28 cellular contexts compared by ENCODE assay signal in genomic region chr6:37201726-37202125, GRCh38. TPM values are rescaled to one million over a fixed set of nuclear protein-coding genes. Genes with fewer than 3 reads are reported as not detected.
DNase-seq lines count a peak whose midpoint lies in the region; ATAC-seq and TF ChIP-seq lines count a peak whose summit lies in the region.
"Had no signal": no experiment of that assay in that cellular context is flagged by ENCODE, and none has a peak within 500 bp of the region (broad histone marks: within the 10 kb centered on the region; RNA-seq: fewer than 3 reads in every experiment).

No MANE protein-coding gene starts in this region.

- no peak for ATAC-seq in CD8-positive, alpha-beta T cell
- ATAC-seq in WTC11 (peak; percentile 22; the same call in 1 of the 2 replicates), left colon (peak; percentile 8), GM21390 (IDR thresholded peaks at IDR 0.05; ENCODE audit: unreplicated experiment) (no peak), GM21619 (IDR thresholded peaks at IDR 0.05; ENCODE audit: unreplicated experiment) (no peak)
- ATAC-seq: heart right ventricle had no signal

- no peaks in the 10 kb centered on the region for H3K27me3 ChIP-seq in BLaER1 treated with 17β-estradiol and CSF1 and Interleukin-3, amounts not matched to agents 10 nM and 100 nM
- no peaks in the 10 kb centered on the region for H3K27me3 ChIP-seq in CD8-positive, alpha-beta T cell (ENCODE audit: insufficient read depth, low read length)
- H3K27me3 ChIP-seq: BLaER1, brain microvascular endothelial cell, dorsolateral prefrontal cortex, upper lobe of left lung had no signal

- H3K4me3 Mint-ChIP-seq in CD8-positive, alpha-beta T cell: no peak overlapping the region
- H3K4me3 Mint-ChIP-seq in WTC11: no peak overlapping the region
- H3K4me3 Mint-ChIP-seq: mesothelial cell of epicardium had no signal

- H3K9me3 ChIP-seq in BLaER1 treated with 17β-estradiol and CSF1 and Interleukin-3, amounts not matched to agents 10 nM and 100 nM (replicated peaks in 1 of 11): no peaks in the 10 kb centered on the region
- H3K9me3 ChIP-seq in CD8-positive, alpha-beta T cell (ENCODE audit: low read length): no peaks in the 10 kb centered on the region
- H3K9me3 ChIP-seq: BLaER1, esophagus squamous epithelium, heart right ventricle, upper lobe of left lung had no signal

- DNase-seq in CD8-positive, alpha-beta T cell: no peak
- DNase-seq in WTC11 (ENCODE audit: low spot score): no peak
- DNase-seq in left colon: no peak
- no peak for DNase-seq in dermis blood vessel endothelial cell
- DNase-seq: activated CD4-positive, CD25-positive, alpha-beta regulatory T cell treated with anti-CD3 and anti-CD28 coated beads, Interleukin-2, amount 50 U/mL, for 72 hours; activated naive CD4-positive, alpha-beta T cell treated with anti-CD3 and anti-CD28 coated beads, Interleukin-2, amount 50 U/mL, for 16 hours; amygdala; brain microvascular endothelial cell; dorsolateral prefrontal cortex; esophagus squamous epithelium; foreskin melanocyte; GDM1; heart right ventricle; NCI-H1092 treated with DMSO at 0.1 percent for 48 hours; NCI-H1694 treated with DMSO at 0.1 percent for 48 hours; NCI-H446 treated with DMSO at 0.1 percent for 48 hours; NCI-H774; nucleus accumbens; stimulated activated CD4-positive, alpha-beta T cell treated with anti-CD3 and anti-CD28 coated beads, Interleukin-15, amount 100 ng/mL, for 24 hours; stimulated activated CD4-positive, alpha-beta T cell treated with anti-CD3 and anti-CD28 coated beads, Interleukin-4, amount 100 ng/mL, for 4 hours; upper lobe of left lung had no signal

- POLR2A ChIA-PET in CD8-positive, alpha-beta T cell (lab: Charles Lee): interaction anchor here (1.3 kb wide), 1 partner anchor 26 kb away, joined by 3 read pairs; no protein-coding TSS in a partner anchor
- POLR2A ChIA-PET in WTC11 (lab: Charles Lee): interaction anchor here (1.0 kb wide), 1 partner anchor 31 kb away, joined by 3 read pairs; no protein-coding TSS in a partner anchor

- H3K36me3 Mint-ChIP-seq in CD8-positive, alpha-beta T cell: no peaks in the 10 kb centered on the region
- no peaks in the 10 kb centered on the region for H3K36me3 Mint-ChIP-seq in WTC11
- H3K36me3 Mint-ChIP-seq: mesothelial cell of epicardium had no signal

- no peaks in the 10 kb centered on the region for H3K9me3 Mint-ChIP-seq in CD8-positive, alpha-beta T cell
- H3K9me3 Mint-ChIP-seq in WTC11: no peaks in the 10 kb centered on the region

- no peaks in the 10 kb centered on the region for H3K27me3 Mint-ChIP-seq in CD8-positive, alpha-beta T cell (ENCODE audit: low read depth)
- no peaks in the 10 kb centered on the region; the same call in 1 of the 2 replicates for H3K27me3 Mint-ChIP-seq in WTC11 (ENCODE audit: low read depth)

- H3K4me1 ChIP-seq in BLaER1 treated with 17β-estradiol and CSF1 and Interleukin-3, amounts not matched to agents 10 nM and 100 nM: peaks cover 20 to 70% (median 41%) of the 10 kb centered on the region in 10 experiments
- H3K4me1 ChIP-seq in CD8-positive, alpha-beta T cell (ENCODE audit: insufficient read depth, low read length): peaks cover 33% of the 10 kb centered on the region

- no peak overlapping the region for H3K4me3 ChIP-seq in BLaER1 treated with 17β-estradiol and CSF1 and Interleukin-3, amounts not matched to agents 10 nM and 100 nM
- no peak overlapping the region for H3K4me3 ChIP-seq in CD8-positive, alpha-beta T cell (ENCODE audit: low read depth, low read length)
- H3K4me3 ChIP-seq: BLaER1, dorsolateral prefrontal cortex, esophagus squamous epithelium, heart right ventricle, upper lobe of left lung had no signal

- peak overlapping the region; percentile 49 for H3K27ac Mint-ChIP-seq in CD8-positive, alpha-beta T cell
- no peak overlapping the region for H3K27ac Mint-ChIP-seq in WTC11
- H3K27ac Mint-ChIP-seq: mesothelial cell of epicardium, progenitor cell of endocrine pancreas had no signal

- peaks cover 35% of the 10 kb centered on the region for H3K4me1 Mint-ChIP-seq in CD8-positive, alpha-beta T cell (ENCODE audit: low read depth)
- no peaks in the 10 kb centered on the region for H3K4me1 Mint-ChIP-seq in WTC11

- peak overlapping the region in 7 of 11 experiments; percentile 10 to 63 (median 41); a peak in 13 of 22 replicates for H3K4me2 ChIP-seq in BLaER1 treated with 17β-estradiol and CSF1 and Interleukin-3, amounts not matched to agents 10 nM and 100 nM

- intact Hi-C loops in CD8-positive, alpha-beta T cell (cut with DNase I, micrococcal nuclease): no loop called here
- intact Hi-C loops in left colon (cut with DNase I, micrococcal nuclease): loop anchor here in 1 of 2 donors (10.0 kb wide), 2 partner anchors 177 to 437 kb away; no protein-coding TSS in a partner anchor

- CTCF ChIA-PET in CD8-positive, alpha-beta T cell (lab: Charles Lee): interaction anchor here (0.8 to 17.8 kb wide), 5 partner anchors 8 to 178 kb away, joined by 3 to 785 read pairs (median 11); partner anchors contain the start of gene PIM1
- CTCF ChIA-PET in WTC11 (lab: Charles Lee): interaction anchor here (0.7 to 20.2 kb wide), 4 partner anchors 8 to 224 kb away, joined by 3 to 537 read pairs (median 5); no protein-coding TSS in a partner anchor

- TF ChIP-seq CTCF in CD8-positive, alpha-beta T cell (IDR thresholded peaks at IDR 0.05): no peak
- no peak for TF ChIP-seq CTCF in WTC11 (IDR thresholded peaks at IDR 0.05)

- H3K36me3 ChIP-seq in BLaER1 treated with 17β-estradiol and CSF1 and Interleukin-3, amounts not matched to agents 10 nM and 100 nM: no peaks in the 10 kb centered on the region
- no peaks in the 10 kb centered on the region for H3K36me3 ChIP-seq in CD8-positive, alpha-beta T cell (ENCODE audit: insufficient read depth, low read length)
- H3K36me3 ChIP-seq: BLaER1, brain microvascular endothelial cell, esophagus squamous epithelium, heart right ventricle, upper lobe of left lung had no signal

- H3K9ac ChIP-seq in BLaER1 treated with 17β-estradiol and CSF1 and Interleukin-3, amounts not matched to agents 10 nM and 100 nM: no peak overlapping the region; a peak in 1 of 22 replicates
- H3K9ac ChIP-seq: BLaER1 had no signal

- no peak overlapping the region for H3K27ac ChIP-seq in BLaER1 treated with 17β-estradiol and CSF1 and Interleukin-3, amounts not matched to agents 10 nM and 100 nM
- H3K27ac ChIP-seq in CD8-positive, alpha-beta T cell (ENCODE audit: low read depth, low read length): no peak overlapping the region
- H3K27ac ChIP-seq: BLaER1, brain microvascular endothelial cell, dorsolateral prefrontal cortex, esophagus squamous epithelium, heart right ventricle, RWPE1, upper lobe of left lung had no signal

- no peaks in the 10 kb centered on the region for H4K20me1 ChIP-seq in BLaER1 treated with 17β-estradiol and CSF1 and Interleukin-3, amounts not matched to agents 10 nM and 100 nM
- H4K20me1 ChIP-seq: BLaER1 had no signal

TF ChIP-seq in WTC11, 78 proteins besides CTCF, POLR2A, EP300 and RAD21 (continues in another document):
- no peak for TF ChIP-seq FOXP1 (CRISPR knock-in tag; IDR thresholded peaks at IDR 0.05; ENCODE audit: borderline replicate concordance)
- no peak for TF ChIP-seq JAZF1 (CRISPR knock-in tag; IDR thresholded peaks at IDR 0.05)
- TF ChIP-seq ZNF121 (CRISPR knock-in tag; IDR thresholded peaks at IDR 0.05): no peak
- no peak for TF ChIP-seq AFF4 (CRISPR knock-in tag; IDR thresholded peaks at IDR 0.05; ENCODE audit: borderline replicate concordance)
- no peak for TF ChIP-seq KAT7 (CRISPR knock-in tag; IDR thresholded peaks at IDR 0.05; ENCODE audit: borderline replicate concordance)

RNA-seq across cellular contexts. Expression of gene PIM1, which starts 31.8 kb away (rescaled TPM):
- 100 to 1,000 TPM; 125 TPM for total RNA-seq in CD8-positive, alpha-beta T cell
- total RNA-seq in WTC11 (2021): 64.7 to 81.2 TPM (median 78.1 TPM) in 3 replicates
- 10 to 100 TPM; 27.1 to 37.0 TPM for total RNA-seq in left colon
- total RNA-seq in dermis blood vessel endothelial cell: 1.3 and 2.6 TPM in 2 replicates

RNA-seq across cellular contexts. Expression of gene TBC1D22B, which starts 55.8 kb away (rescaled TPM):
- 1 to 10 TPM; 6.7 to 6.8 TPM for total RNA-seq in CD8-positive, alpha-beta T cell
- total RNA-seq in WTC11 (2021) (16.4 to 18.7 TPM (median 16.7 TPM) in 3 replicates), left colon (10 to 100 TPM; 13.4 TPM), dermis blood vessel endothelial cell (9.5 and 12.1 TPM in 2 replicates)

RNA-seq across cellular contexts. Expression of gene TMEM217, which starts 56.2 kb away (rescaled TPM):
- total RNA-seq in CD8-positive, alpha-beta T cell: 1 to 10 TPM in 1 of 2 experiments, under 1 TPM in 1; 0.27 to 1.2 TPM
- 0.55 to 0.99 TPM (median 0.61 TPM) in 3 replicates for total RNA-seq in WTC11 (2021)
- total RNA-seq in left colon: 1 to 10 TPM; 1.4 to 4.0 TPM
- 12.1 and 12.4 TPM in 2 replicates for total RNA-seq in dermis blood vessel endothelial cell

Comparison
In these comparisons a context has a peak if more than half of its experiments do, and no peak if none do; other contexts are left out.
1. ATAC-seq: peak in WTC11 (single experiment) and left colon (single experiment); none in CD8-positive, alpha-beta T cell (single experiment), GM21390 (single experiment) and GM21619 (single experiment).